10 cellular contexts compared by ENCODE assay signal in genomic region chr10:2137549-2138174, GRCh38.
DNase-seq lines count a peak whose midpoint lies in the region; ATAC-seq and TF ChIP-seq lines count a peak whose summit lies in the region.
"Had no signal": no experiment of that assay in that cellular context is flagged by ENCODE, and none has a peak within 500 bp of the region (broad histone marks: within the 10 kb centered on the region; RNA-seq: fewer than 3 reads in every experiment).

No MANE protein-coding gene starts in this region.

- H3K79me1 ChIP-seq in neuronal stem cell (ENCODE audit: low read depth, low read length), result no peaks in the 10 kb centered on the region

- H2BK120ac ChIP-seq in neuronal stem cell (ENCODE audit: low read depth, low read length), result no peak overlapping the region

- H3K4me3 ChIP-seq in neuronal stem cell (ENCODE audit: low read length in 2 of 2) (no peak overlapping the region), gastrocnemius medialis (no peak overlapping the region), sigmoid colon (no peak overlapping the region)
- H3K4me3 ChIP-seq: body of pancreas had no signal

- WGBS in neuronal stem cell (ENCODE audit: extremely low coverage in 2 of 2, insufficient read length in 2 of 2, insufficient replicate concordance in 1 of 2), 2 donors, result no CpG with 5 or more reads among the region's 4 CpGs
- 88 to 90% methylated on average over 4 of the region's 4 CpGs for WGBS in sigmoid colon, 2 donors

- H3K36me3 ChIP-seq in neuronal stem cell (replicated peaks in 1 of 2; ENCODE audit: control insufficient read depth in 2 of 2, insufficient read depth in 2 of 2, low read length in 2 of 2) (no peaks in the 10 kb centered on the region), gastrocnemius medialis (no peaks in the 10 kb centered on the region), sigmoid colon (no peaks in the 10 kb centered on the region)

- H3K18ac ChIP-seq in neuronal stem cell (ENCODE audit: low read length), result peak overlapping the region; percentile 23

- TF ChIP-seq POLR2A in gastrocnemius medialis (IDR thresholded peaks at IDR 0.05) (no peak), sigmoid colon (IDR thresholded peaks at IDR 0.05) (no peak)

- H3K27ac ChIP-seq in neuronal stem cell (replicated peaks; ENCODE audit: low read length), result no peak overlapping the region
- H3K27ac ChIP-seq in gastrocnemius medialis, result no peak overlapping the region
- no peak overlapping the region for H3K27ac ChIP-seq in sigmoid colon
- H3K27ac ChIP-seq: body of pancreas had no signal

- no peak overlapping the region for H3K4ac ChIP-seq in neuronal stem cell (ENCODE audit: low read length)

- TF ChIP-seq CTCF in gastrocnemius medialis (IDR thresholded peaks at IDR 0.05 in 4 of 5, conservative IDR thresholded peaks at IDR 0.05 in 1 of 5) (no peak), sigmoid colon (IDR thresholded peaks at IDR 0.05) (no peak)

- H4K91ac ChIP-seq in neuronal stem cell (ENCODE audit: low read depth, low read length, poor library complexity), result no peak overlapping the region

- no peak overlapping the region for H3K4me2 ChIP-seq in neuronal stem cell (ENCODE audit: insufficient read depth, low read length, poor library complexity, severe bottlenecking)

- intact Hi-C loops in gastrocnemius medialis (cut with DNase I; ENCODE audit: low total_unique reads) (no loop called here), sigmoid colon (cut with DNase I) (no loop called here)

- H3K23ac ChIP-seq in neuronal stem cell (ENCODE audit: low read depth, low read length, poor library complexity), result no peak overlapping the region

- TF ChIP-seq EP300 in sigmoid colon (IDR thresholded peaks at IDR 0.05), result no peak

- H3K4me1 ChIP-seq in neuronal stem cell (ENCODE audit: control insufficient read depth in 2 of 2, insufficient read depth in 1 of 2, low read depth in 1 of 2, low read length in 2 of 2) (no peaks in the 10 kb centered on the region), gastrocnemius medialis (no peaks in the 10 kb centered on the region), sigmoid colon (no peaks in the 10 kb centered on the region)
- H3K4me1 ChIP-seq: body of pancreas had no signal

- H4K8ac ChIP-seq in neuronal stem cell (ENCODE audit: low read depth, low read length), result no peak overlapping the region

- H2AFZ ChIP-seq in neuronal stem cell (ENCODE audit: low read length), result no peak overlapping the region

- H3K9me3 ChIP-seq in neuronal stem cell (replicated peaks in 1 of 2; ENCODE audit: control insufficient read depth in 2 of 2, insufficient read depth in 1 of 2, low read depth in 1 of 2, low read length in 2 of 2) (peaks cover 0 to 5% of the 10 kb centered on the region in 2 donors), gastrocnemius medialis (no peaks in the 10 kb centered on the region), sigmoid colon (peaks cover 0 to 2% (median 0%) of the 10 kb centered on the region in 4 donors)
- H3K9me3 ChIP-seq: body of pancreas had no signal

- H2AK5ac ChIP-seq in neuronal stem cell (ENCODE audit: low read depth, low read length), result peak overlapping the region; percentile 22

- H2BK12ac ChIP-seq in neuronal stem cell (ENCODE audit: low read length), result no peak overlapping the region

- in situ Hi-C loops in gastrocnemius medialis (cut with MboI; ENCODE audit: low sequenced_read_pairs in 4 of 4), result no loop called here

- H3K27me3 ChIP-seq in neuronal stem cell (ENCODE audit: control insufficient read depth in 3 of 3, insufficient read depth in 3 of 3, low read depth in 1 of 3, low read length in 3 of 3) (no peaks in the 10 kb centered on the region), gastrocnemius medialis (no peaks in the 10 kb centered on the region), sigmoid colon (no peaks in the 10 kb centered on the region)
- H3K27me3 ChIP-seq: body of pancreas had no signal

- H3K14ac ChIP-seq in neuronal stem cell (ENCODE audit: low read length), result no peak overlapping the region

- no peak overlapping the region for H2BK5ac ChIP-seq in neuronal stem cell (ENCODE audit: low read length)

- H3K9ac ChIP-seq in neuronal stem cell (ENCODE audit: low read depth, low read length, poor library complexity), result no peak overlapping the region

- DNase-seq in NCI-H82 (lab: John Stamatoyannopoulos, UW) (peak; percentile 51), NCI-H82 treated with DMSO at 0.1 percent for 48 hours (lab: John Stamatoyannopoulos, UW; ENCODE audit: unreplicated experiment) (no peak), SW 1271 (lab: John Stamatoyannopoulos, UW) (peak; percentile 1 to 12), neuronal stem cell (ENCODE audit: low spot score) (peak; percentile 21), amniotic stem cell (lab: John Stamatoyannopoulos, UW) (no peak), gastrocnemius medialis (no peak), sigmoid colon (no peak)
- DNase-seq: T-helper 9 cell had no signal

- H2BK15ac ChIP-seq in neuronal stem cell (ENCODE audit: low read length), result no peak overlapping the region

- ATAC-seq in HG03520 (IDR thresholded peaks at IDR 0.05; ENCODE audit: unreplicated experiment) (peak; percentile 65), gastrocnemius medialis (no peak)
- ATAC-seq: body of pancreas had no signal

Comparison
In these comparisons a context has a peak if more than half of its experiments do, and no peak if none do; other contexts are left out.
1. DNase-seq: peak in NCI-H82 (single experiment), SW 1271 (2 of 2) and neuronal stem cell (single experiment); none in NCI-H82 treated with DMSO at 0.1 percent for 48 hours (single experiment), amniotic stem cell (single experiment), gastrocnemius medialis (0 of 2) and sigmoid colon (single experiment).